ENCODE assay signal across 1 cellular context in the genomic region with DNA sequence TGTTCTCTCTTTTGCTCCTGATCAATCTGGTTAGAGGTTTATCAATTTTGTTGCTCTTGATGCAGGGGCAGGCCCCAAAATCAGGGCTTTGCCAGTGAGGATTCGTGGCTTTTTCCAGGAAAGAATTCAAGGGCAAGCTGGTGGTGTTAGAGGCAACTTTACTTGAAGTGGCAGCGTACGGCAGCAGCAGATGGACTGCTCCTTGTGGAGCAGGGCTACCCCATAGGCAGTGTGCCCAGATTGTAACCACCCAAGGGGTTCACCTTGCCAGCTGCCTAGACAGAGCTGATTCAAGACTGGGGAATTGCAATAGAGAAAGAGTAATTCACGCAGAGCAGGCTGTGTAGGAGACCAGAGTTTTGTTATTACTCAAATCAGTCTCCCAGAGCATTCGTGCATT.
TF ChIP-seq lines count a peak whose summit lies in the region.

No MANE protein-coding gene starts in this region.

TF ChIP-seq in H1, 55 proteins besides CTCF, POLR2A, EP300 and RAD21 (continued from another document):
- TF ChIP-seq RBBP5 (IDR thresholded peaks at IDR 0.05; ENCODE audit: borderline replicate concordance, low read depth, low read length) (no peak), MAFK (IDR thresholded peaks at IDR 0.05; ENCODE audit: low read depth, low read length) (no peak)
